In the genomic region with DNA sequence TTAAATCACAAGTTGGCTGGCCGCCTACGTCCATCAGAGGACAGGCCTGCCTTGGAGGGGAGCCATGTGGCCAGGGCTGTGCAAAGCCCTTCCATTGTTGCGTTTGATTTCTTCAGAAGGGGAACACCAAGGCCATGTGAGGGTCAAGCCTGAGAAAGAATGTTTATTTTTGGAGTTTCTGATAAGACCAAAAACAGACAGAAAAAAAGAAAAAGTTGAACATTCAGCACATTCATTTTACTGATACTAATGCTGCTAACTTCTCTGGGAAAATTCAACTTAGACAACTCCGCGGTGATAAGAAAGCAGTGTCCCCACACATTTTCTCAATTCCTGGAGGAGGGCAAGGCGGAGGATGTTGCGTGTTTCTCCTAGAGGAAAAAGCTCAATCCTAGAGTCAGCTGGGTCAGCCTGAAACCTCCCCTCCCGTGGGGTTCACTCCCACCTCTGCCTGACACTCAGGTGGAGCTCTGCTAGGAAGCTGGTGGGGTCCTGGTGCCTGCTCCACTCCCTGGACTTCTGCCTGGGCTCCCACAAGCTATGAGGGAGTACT, we compare ENCODE assay signal across 8 cellular contexts.
DNase-seq lines count a peak whose midpoint lies in the region; ATAC-seq and TF ChIP-seq lines count a peak whose summit lies in the region.

No MANE protein-coding gene starts in this region.

- TF ChIP-seq CTCF in Loucy (conservative IDR thresholded peaks at IDR 0.05; ENCODE audit: low read length), result no peak

- ATAC-seq in left lobe of liver (peak; percentile 56), GM21786 (IDR thresholded peaks at IDR 0.05; ENCODE audit: unreplicated experiment) (no peak)

- H3K9me3 ChIP-seq in Loucy (ENCODE audit: insufficient read depth, low read depth, low read length) (no peaks in the 10 kb centered on the region), SJCRH30 (replicated peaks) (peaks cover 6% of the 10 kb centered on the region)

- DNase-seq in cerebellum (ENCODE audit: low spot score) (peak; percentile 56), left lobe of liver (ENCODE audit: low spot score) (peak; percentile 52), posterior cingulate gyrus (peak in 8 of 10 donors; percentile 24 to 89 (median 34)), NCI-H128 (lab: John Stamatoyannopoulos, UW; ENCODE audit: unreplicated experiment) (no peak), NCI-H446 treated with DMSO at 0.1 percent for 48 hours (lab: John Stamatoyannopoulos, UW) (no peak), SJCRH30 (no peak)

- peak overlapping the region; percentile 55; the same call in 1 of the 2 replicates for H2AFZ ChIP-seq in Loucy (ENCODE audit: low read length)

- H3K27ac ChIP-seq in SJCRH30, result no peak overlapping the region

- H3F3A ChIP-seq in Loucy (ENCODE audit: low read depth), result no peaks in the 10 kb centered on the region

- H3K4me3 ChIP-seq in Loucy (ENCODE audit: low read length, poor library complexity, severe bottlenecking), result no peak overlapping the region
- no peak overlapping the region for H3K4me3 ChIP-seq in SJCRH30

- intact Hi-C loops in posterior cingulate gyrus (cut with DNase I), result loop anchor here (1.0 kb wide), 1 partner anchor 328 kb away; no protein-coding TSS in a partner anchor

- no peaks in the 10 kb centered on the region for H3K36me3 ChIP-seq in Loucy (ENCODE audit: insufficient read depth, low read length)
- H3K36me3 ChIP-seq in SJCRH30, result no peaks in the 10 kb centered on the region

- H3K9ac ChIP-seq in Loucy (ENCODE audit: low read depth, low read length, poor library complexity, severe bottlenecking), result no peak overlapping the region

- H3K4me1 ChIP-seq in Loucy (ENCODE audit: insufficient read depth, low read length, poor library complexity, severe bottlenecking) (no peaks in the 10 kb centered on the region), SJCRH30 (peaks cover 7% of the 10 kb centered on the region; the same call in 1 of the 2 replicates)

- H3K4me2 ChIP-seq in Loucy (ENCODE audit: low read depth, low read length, poor library complexity, severe bottlenecking), result no peak overlapping the region

- H3K27me3 ChIP-seq in Loucy (ENCODE audit: insufficient read depth, low read length, poor library complexity, severe bottlenecking) (no peaks in the 10 kb centered on the region), SJCRH30 (no peaks in the 10 kb centered on the region)

- H4K20me1 ChIP-seq in Loucy (ENCODE audit: insufficient read depth, low read length, poor library complexity, severe bottlenecking), result no peaks in the 10 kb centered on the region

- no peaks in the 10 kb centered on the region for H3K79me2 ChIP-seq in Loucy (ENCODE audit: insufficient read depth, low read length)

- H3K9me2 ChIP-seq in Loucy (replicated peaks; ENCODE audit: low read depth, low read length), result no peaks in the 10 kb centered on the region

Comparison
In these comparisons a context has a peak if more than half of its experiments do, and no peak if none do; other contexts are left out.
1. DNase-seq: peak in cerebellum (single experiment), left lobe of liver (single experiment) and posterior cingulate gyrus (8 of 10); none in NCI-H128 (single experiment), NCI-H446 treated with DMSO at 0.1 percent for 48 hours (single experiment) and SJCRH30 (0 of 2).